1 cellular context compared by ENCODE assay signal in the genomic region with DNA sequence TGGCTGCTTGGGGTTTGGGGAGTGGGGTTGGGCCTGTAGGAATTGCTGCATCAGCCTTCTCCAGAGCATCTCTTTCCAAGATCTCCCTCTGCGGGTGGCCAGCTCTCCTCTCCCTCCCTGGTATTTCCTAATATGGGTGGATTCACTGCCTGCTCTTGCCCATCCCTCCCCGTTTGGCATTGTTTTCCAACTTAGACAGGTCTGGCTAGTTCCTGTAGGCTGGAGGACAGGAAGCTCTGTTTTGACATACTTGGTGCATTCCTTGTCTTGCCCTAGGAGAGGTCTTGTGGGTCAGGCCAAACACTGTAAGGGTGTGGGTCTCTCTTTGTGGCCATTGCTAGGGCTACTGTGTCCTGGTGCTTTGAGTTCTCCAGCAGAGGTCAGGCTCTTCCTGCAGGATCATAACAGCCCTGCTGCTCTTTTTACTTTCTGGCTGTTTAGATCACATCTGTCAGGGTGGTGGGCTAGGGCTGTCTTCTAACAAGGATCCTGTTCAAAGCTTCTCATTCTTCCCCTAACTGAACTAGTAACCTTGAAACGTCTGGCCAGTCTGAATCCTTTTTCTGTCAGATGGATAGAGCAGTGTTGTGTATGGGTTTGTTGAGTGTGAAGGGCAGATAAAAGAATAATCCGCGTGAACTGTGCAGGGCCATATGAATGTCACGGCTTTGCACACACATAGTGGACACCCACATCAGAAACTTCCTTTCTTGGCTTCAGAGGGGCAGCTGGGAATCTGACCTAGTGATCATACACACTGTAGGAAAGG.
TF ChIP-seq lines count a peak whose summit lies in the region.

No MANE protein-coding gene starts in this region.

TF ChIP-seq in GM23338, 12 proteins besides CTCF, POLR2A, EP300 and RAD21 (continued from another document):
- TF ChIP-seq, protein P1, sequence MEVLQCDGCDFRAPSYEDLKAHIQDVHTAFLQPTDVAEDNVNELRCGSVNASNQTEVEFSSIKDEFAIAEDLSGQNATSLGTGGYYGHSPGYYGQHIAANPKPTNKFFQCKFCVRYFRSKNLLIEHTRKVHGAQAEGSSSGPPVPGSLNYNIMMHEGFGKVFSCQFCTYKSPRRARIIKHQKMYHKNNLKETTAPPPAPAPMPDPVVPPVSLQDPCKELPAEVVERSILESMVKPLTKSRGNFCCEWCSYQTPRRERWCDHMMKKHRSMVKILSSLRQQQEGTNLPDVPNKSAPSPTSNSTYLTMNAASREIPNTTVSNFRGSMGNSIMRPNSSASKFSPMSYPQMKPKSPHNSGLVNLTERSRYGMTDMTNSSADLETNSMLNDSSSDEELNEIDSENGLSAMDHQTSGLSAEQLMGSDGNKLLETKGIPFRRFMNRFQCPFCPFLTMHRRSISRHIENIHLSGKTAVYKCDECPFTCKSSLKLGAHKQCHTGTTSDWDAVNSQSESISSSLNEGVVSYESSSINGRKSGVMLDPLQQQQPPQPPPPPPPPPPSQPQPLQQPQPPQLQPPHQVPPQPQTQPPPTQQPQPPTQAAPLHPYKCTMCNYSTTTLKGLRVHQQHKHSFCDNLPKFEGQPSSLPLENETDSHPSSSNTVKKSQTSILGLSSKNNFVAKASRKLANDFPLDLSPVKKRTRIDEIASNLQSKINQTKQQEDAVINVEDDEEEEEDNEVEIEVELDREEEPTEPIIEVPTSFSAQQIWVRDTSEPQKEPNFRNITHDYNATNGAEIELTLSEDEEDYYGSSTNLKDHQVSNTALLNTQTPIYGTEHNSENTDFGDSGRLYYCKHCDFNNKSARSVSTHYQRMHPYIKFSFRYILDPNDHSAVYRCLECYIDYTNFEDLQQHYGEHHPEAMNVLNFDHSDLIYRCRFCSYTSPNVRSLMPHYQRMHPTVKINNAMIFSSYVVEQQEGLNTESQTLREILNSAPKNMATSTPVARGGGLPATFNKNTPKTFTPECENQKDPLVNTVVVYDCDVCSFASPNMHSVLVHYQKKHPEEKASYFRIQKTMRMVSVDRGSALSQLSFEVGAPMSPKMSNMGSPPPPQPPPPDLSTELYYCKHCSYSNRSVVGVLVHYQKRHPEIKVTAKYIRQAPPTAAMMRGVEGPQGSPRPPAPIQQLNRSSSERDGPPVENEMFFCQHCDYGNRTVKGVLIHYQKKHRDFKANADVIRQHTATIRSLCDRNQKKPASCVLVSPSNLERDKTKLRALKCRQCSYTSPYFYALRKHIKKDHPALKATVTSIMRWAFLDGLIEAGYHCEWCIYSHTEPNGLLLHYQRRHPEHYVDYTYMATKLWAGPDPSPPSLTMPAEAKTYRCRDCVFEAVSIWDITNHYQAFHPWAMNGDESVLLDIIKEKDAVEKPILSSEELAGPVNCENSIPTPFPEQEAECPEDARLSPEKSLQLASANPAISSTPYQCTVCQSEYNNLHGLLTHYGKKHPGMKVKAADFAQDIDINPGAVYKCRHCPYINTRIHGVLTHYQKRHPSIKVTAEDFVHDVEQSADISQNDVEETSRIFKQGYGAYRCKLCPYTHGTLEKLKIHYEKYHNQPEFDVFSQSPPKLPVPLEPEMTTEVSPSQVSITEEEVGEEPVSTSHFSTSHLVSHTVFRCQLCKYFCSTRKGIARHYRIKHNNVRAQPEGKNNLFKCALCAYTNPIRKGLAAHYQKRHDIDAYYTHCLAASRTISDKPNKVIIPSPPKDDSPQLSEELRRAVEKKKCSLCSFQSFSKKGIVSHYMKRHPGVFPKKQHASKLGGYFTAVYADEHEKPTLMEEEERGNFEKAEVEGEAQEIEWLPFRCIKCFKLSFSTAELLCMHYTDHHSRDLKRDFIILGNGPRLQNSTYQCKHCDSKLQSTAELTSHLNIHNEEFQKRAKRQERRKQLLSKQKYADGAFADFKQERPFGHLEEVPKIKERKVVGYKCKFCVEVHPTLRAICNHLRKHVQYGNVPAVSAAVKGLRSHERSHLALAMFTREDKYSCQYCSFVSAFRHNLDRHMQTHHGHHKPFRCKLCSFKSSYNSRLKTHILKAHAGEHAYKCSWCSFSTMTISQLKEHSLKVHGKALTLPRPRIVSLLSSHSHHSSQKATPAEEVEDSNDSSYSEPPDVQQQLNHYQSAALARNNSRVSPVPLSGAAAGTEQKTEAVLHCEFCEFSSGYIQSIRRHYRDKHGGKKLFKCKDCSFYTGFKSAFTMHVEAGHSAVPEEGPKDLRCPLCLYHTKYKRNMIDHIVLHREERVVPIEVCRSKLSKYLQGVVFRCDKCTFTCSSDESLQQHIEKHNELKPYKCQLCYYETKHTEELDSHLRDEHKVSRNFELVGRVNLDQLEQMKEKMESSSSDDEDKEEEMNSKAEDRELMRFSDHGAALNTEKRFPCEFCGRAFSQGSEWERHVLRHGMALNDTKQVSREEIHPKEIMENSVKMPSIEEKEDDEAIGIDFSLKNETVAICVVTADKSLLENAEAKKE (CRISPR knock-in tag; IDR thresholded peaks at IDR 0.05): no peak
- no peak for TF ChIP-seq EZH2 (IDR thresholded peaks at IDR 0.05; ENCODE audit: low read depth, unreplicated experiment)
- TF ChIP-seq CREB1 (CRISPR knock-in tag; IDR thresholded peaks at IDR 0.05; ENCODE audit: low read depth): no peak
- no peak for TF ChIP-seq JUNB (IDR thresholded peaks at IDR 0.05; ENCODE audit: unreplicated experiment)
TF ChIP-seq in GM23338: peak in this region for 0.
